In the genomic region with DNA sequence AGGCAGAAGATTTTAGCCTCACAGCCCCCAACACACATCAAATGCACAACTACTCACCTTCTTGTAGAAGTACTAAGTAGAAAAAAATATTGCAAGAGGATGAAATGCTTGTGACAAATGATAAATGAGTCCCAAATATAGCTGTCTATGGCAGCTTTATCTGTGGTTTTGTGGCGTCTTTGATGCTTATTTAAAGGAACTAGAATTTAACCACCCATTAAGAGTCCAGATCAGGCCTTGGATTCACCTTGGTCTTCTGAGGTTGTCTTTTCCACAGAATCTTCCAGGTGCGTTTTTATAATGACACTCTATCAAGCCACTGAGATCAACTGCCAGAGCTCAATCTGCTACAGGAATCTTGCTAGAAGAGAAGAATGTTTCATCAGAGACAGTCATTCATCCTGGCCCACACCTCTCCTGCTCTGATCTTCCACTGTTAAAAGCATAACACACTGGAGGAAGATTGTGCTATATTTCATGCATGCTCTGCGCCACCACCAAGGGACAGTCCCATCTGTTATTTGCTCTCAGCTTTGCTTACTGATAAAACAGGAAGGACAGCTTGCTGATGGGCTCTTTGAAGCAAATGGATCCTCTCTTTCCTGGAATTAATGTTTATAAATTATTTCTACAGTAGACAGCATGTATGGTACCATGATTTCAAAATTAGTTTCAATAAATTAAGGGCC, we compare ENCODE assay signal across 1 cellular context.
TF ChIP-seq lines count a peak whose summit lies in the region.

No MANE protein-coding gene starts in this region.

TF ChIP-seq in GM23338, 12 proteins besides CTCF, POLR2A, EP300 and RAD21 (continued from another document):
- TF ChIP-seq, protein P1, sequence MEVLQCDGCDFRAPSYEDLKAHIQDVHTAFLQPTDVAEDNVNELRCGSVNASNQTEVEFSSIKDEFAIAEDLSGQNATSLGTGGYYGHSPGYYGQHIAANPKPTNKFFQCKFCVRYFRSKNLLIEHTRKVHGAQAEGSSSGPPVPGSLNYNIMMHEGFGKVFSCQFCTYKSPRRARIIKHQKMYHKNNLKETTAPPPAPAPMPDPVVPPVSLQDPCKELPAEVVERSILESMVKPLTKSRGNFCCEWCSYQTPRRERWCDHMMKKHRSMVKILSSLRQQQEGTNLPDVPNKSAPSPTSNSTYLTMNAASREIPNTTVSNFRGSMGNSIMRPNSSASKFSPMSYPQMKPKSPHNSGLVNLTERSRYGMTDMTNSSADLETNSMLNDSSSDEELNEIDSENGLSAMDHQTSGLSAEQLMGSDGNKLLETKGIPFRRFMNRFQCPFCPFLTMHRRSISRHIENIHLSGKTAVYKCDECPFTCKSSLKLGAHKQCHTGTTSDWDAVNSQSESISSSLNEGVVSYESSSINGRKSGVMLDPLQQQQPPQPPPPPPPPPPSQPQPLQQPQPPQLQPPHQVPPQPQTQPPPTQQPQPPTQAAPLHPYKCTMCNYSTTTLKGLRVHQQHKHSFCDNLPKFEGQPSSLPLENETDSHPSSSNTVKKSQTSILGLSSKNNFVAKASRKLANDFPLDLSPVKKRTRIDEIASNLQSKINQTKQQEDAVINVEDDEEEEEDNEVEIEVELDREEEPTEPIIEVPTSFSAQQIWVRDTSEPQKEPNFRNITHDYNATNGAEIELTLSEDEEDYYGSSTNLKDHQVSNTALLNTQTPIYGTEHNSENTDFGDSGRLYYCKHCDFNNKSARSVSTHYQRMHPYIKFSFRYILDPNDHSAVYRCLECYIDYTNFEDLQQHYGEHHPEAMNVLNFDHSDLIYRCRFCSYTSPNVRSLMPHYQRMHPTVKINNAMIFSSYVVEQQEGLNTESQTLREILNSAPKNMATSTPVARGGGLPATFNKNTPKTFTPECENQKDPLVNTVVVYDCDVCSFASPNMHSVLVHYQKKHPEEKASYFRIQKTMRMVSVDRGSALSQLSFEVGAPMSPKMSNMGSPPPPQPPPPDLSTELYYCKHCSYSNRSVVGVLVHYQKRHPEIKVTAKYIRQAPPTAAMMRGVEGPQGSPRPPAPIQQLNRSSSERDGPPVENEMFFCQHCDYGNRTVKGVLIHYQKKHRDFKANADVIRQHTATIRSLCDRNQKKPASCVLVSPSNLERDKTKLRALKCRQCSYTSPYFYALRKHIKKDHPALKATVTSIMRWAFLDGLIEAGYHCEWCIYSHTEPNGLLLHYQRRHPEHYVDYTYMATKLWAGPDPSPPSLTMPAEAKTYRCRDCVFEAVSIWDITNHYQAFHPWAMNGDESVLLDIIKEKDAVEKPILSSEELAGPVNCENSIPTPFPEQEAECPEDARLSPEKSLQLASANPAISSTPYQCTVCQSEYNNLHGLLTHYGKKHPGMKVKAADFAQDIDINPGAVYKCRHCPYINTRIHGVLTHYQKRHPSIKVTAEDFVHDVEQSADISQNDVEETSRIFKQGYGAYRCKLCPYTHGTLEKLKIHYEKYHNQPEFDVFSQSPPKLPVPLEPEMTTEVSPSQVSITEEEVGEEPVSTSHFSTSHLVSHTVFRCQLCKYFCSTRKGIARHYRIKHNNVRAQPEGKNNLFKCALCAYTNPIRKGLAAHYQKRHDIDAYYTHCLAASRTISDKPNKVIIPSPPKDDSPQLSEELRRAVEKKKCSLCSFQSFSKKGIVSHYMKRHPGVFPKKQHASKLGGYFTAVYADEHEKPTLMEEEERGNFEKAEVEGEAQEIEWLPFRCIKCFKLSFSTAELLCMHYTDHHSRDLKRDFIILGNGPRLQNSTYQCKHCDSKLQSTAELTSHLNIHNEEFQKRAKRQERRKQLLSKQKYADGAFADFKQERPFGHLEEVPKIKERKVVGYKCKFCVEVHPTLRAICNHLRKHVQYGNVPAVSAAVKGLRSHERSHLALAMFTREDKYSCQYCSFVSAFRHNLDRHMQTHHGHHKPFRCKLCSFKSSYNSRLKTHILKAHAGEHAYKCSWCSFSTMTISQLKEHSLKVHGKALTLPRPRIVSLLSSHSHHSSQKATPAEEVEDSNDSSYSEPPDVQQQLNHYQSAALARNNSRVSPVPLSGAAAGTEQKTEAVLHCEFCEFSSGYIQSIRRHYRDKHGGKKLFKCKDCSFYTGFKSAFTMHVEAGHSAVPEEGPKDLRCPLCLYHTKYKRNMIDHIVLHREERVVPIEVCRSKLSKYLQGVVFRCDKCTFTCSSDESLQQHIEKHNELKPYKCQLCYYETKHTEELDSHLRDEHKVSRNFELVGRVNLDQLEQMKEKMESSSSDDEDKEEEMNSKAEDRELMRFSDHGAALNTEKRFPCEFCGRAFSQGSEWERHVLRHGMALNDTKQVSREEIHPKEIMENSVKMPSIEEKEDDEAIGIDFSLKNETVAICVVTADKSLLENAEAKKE (CRISPR knock-in tag; IDR thresholded peaks at IDR 0.05) = no peak
- TF ChIP-seq, protein P2, sequence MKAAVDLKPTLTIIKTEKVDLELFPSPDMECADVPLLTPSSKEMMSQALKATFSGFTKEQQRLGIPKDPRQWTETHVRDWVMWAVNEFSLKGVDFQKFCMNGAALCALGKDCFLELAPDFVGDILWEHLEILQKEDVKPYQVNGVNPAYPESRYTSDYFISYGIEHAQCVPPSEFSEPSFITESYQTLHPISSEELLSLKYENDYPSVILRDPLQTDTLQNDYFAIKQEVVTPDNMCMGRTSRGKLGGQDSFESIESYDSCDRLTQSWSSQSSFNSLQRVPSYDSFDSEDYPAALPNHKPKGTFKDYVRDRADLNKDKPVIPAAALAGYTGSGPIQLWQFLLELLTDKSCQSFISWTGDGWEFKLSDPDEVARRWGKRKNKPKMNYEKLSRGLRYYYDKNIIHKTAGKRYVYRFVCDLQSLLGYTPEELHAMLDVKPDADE (IDR thresholded peaks at IDR 0.05) = no peak
- TF ChIP-seq NANOG (IDR thresholded peaks at IDR 0.05; ENCODE audit: borderline replicate concordance) = no peak
- TF ChIP-seq, protein P3, sequence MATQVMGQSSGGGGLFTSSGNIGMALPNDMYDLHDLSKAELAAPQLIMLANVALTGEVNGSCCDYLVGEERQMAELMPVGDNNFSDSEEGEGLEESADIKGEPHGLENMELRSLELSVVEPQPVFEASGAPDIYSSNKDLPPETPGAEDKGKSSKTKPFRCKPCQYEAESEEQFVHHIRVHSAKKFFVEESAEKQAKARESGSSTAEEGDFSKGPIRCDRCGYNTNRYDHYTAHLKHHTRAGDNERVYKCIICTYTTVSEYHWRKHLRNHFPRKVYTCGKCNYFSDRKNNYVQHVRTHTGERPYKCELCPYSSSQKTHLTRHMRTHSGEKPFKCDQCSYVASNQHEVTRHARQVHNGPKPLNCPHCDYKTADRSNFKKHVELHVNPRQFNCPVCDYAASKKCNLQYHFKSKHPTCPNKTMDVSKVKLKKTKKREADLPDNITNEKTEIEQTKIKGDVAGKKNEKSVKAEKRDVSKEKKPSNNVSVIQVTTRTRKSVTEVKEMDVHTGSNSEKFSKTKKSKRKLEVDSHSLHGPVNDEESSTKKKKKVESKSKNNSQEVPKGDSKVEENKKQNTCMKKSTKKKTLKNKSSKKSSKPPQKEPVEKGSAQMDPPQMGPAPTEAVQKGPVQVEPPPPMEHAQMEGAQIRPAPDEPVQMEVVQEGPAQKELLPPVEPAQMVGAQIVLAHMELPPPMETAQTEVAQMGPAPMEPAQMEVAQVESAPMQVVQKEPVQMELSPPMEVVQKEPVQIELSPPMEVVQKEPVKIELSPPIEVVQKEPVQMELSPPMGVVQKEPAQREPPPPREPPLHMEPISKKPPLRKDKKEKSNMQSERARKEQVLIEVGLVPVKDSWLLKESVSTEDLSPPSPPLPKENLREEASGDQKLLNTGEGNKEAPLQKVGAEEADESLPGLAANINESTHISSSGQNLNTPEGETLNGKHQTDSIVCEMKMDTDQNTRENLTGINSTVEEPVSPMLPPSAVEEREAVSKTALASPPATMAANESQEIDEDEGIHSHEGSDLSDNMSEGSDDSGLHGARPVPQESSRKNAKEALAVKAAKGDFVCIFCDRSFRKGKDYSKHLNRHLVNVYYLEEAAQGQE (IDR thresholded peaks at IDR 0.05; ENCODE audit: unreplicated experiment) = no peak
- no peak for TF ChIP-seq EZH2phosphoT487 (IDR thresholded peaks at IDR 0.05; ENCODE audit: unreplicated experiment)
